In the genomic region with DNA sequence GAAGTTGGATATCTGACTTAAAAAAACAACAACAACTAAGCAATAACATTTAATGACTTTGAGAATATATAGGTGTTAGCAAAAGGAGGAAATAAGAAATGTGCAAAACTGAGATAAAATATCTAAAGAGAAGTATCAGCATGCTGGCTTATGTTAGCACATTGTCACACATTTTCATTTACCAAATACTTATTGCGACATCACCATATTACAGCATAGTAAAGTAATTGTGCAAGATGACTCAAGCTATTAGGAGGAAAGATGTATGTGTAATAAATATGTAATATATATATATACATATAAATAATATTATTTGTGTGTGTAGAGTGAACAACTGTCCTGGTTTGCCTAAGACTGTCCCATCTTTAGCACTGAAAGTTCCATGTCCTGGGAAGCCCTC, we compare ENCODE assay signal across 16 cellular contexts. TPM values are rescaled to one million over a fixed set of nuclear protein-coding genes. Genes with fewer than 3 reads are reported as not detected.
DNase-seq lines count a peak whose midpoint lies in the region; ATAC-seq and TF ChIP-seq lines count a peak whose summit lies in the region.
"Had no signal": no experiment of that assay in that cellular context is flagged by ENCODE, and none has a peak within 500 bp of the region (broad histone marks: within the 10 kb centered on the region; RNA-seq: fewer than 3 reads in every experiment).

No MANE protein-coding gene starts in this region.

- H3K4me3 ChIP-seq in foreskin fibroblast (ENCODE audit: low read depth in 1 of 2, low read length in 2 of 2): no peak overlapping the region
- H3K4me3 ChIP-seq: MG63 had no signal

- DNase-seq in EH (ENCODE audit: low read depth) (peak; percentile 53), NOMO-1 (lab: John Stamatoyannopoulos, UW; ENCODE audit: unreplicated experiment in 2 of 2) (peak; percentile 62 to 93), amniotic epithelial cell (ENCODE audit: low read depth) (peak; percentile 84), foreskin fibroblast (peak; percentile 65 to 85), superior temporal gyrus (ENCODE audit: extremely low spot score) (no peak)
- DNase-seq in activated T-cell treated with anti-CD3 and anti-CD28 coated beads, Interleukin-2, amount 50 U/mL, for 72 hours: no peak
- DNase-seq: activated naive CD4-positive, alpha-beta T cell treated with anti-CD3 and anti-CD28 coated beads, Interleukin-2, amount 10 ng/mL, durations not matched to agents 7 days and 5 days; DMS79; effector CD8-positive, alpha-beta T cell; head of caudate nucleus; MG63; NCI-H2081 treated with DMSO at 0.1 percent for 48 hours; NCI-H774; SHP77 treated with DMSO at 0.1 percent for 48 hours had no signal

- no peak overlapping the region for H3K4me3 Mint-ChIP-seq in activated T-cell treated with anti-CD3 and anti-CD28 coated beads, Interleukin-2, amount 50 U/mL, for 72 hours
- H3K4me3 Mint-ChIP-seq: activated naive CD4-positive, alpha-beta T cell treated with anti-CD3 and anti-CD28 coated beads, Interleukin-2, amount 10 ng/mL, durations not matched to agents 7 days and 5 days had no signal

- H3K4me1 Mint-ChIP-seq in activated T-cell treated with anti-CD3 and anti-CD28 coated beads, Interleukin-2, amount 50 U/mL, for 72 hours (ENCODE audit: low read depth): no peaks in the 10 kb centered on the region
- H3K4me1 Mint-ChIP-seq: activated naive CD4-positive, alpha-beta T cell treated with anti-CD3 and anti-CD28 coated beads, Interleukin-2, amount 10 ng/mL, durations not matched to agents 7 days and 5 days had no signal

- ATAC-seq in GM21619 (IDR thresholded peaks at IDR 0.05; ENCODE audit: unreplicated experiment) (no peak), HG02852 (IDR thresholded peaks at IDR 0.05; ENCODE audit: unreplicated experiment) (no peak)
- ATAC-seq in activated T-cell treated with anti-CD3 and anti-CD28 coated beads, Interleukin-2, amount 50 U/mL, for 72 hours (replicated peaks in 1 of 2): no peak

- no peaks in the 10 kb centered on the region for H3K36me3 Mint-ChIP-seq in activated T-cell treated with anti-CD3 and anti-CD28 coated beads, Interleukin-2, amount 50 U/mL, for 72 hours (ENCODE audit: insufficient read depth in 2 of 2)
- H3K36me3 Mint-ChIP-seq: activated naive CD4-positive, alpha-beta T cell treated with anti-CD3 and anti-CD28 coated beads, Interleukin-2, amount 10 ng/mL, durations not matched to agents 7 days and 5 days had no signal

- H3K27ac Mint-ChIP-seq in activated T-cell treated with anti-CD3 and anti-CD28 coated beads, Interleukin-2, amount 50 U/mL, for 72 hours: no peak overlapping the region
- H3K27ac Mint-ChIP-seq: activated naive CD4-positive, alpha-beta T cell treated with anti-CD3 and anti-CD28 coated beads, Interleukin-2, amount 10 ng/mL, durations not matched to agents 7 days and 5 days had no signal

- no peaks in the 10 kb centered on the region for H3K27me3 Mint-ChIP-seq in activated T-cell treated with anti-CD3 and anti-CD28 coated beads, Interleukin-2, amount 50 U/mL, for 72 hours (ENCODE audit: low read depth)
- H3K27me3 Mint-ChIP-seq: activated naive CD4-positive, alpha-beta T cell treated with anti-CD3 and anti-CD28 coated beads, Interleukin-2, amount 10 ng/mL, durations not matched to agents 7 days and 5 days had no signal

- H3K9me3 Mint-ChIP-seq in activated T-cell treated with anti-CD3 and anti-CD28 coated beads, Interleukin-2, amount 50 U/mL, for 72 hours: no peaks in the 10 kb centered on the region
- H3K9me3 Mint-ChIP-seq: activated naive CD4-positive, alpha-beta T cell treated with anti-CD3 and anti-CD28 coated beads, Interleukin-2, amount 10 ng/mL, durations not matched to agents 7 days and 5 days had no signal

- no peak for TF ChIP-seq CTCF in foreskin fibroblast (IDR thresholded peaks at IDR 0.05; ENCODE audit: low read depth, low read length)

RNA-seq across cellular contexts. Expression of a gene that starts 9.2 kb away (rescaled TPM):
- under 1 TPM; 0.56 to 0.65 TPM for total RNA-seq in activated T-cell treated with anti-CD3 and anti-CD28 coated beads, Interleukin-2, amount 50 U/mL, for 72 hours

RNA-seq across cellular contexts. Expression of a gene that starts 57.3 kb away (rescaled TPM):
- total RNA-seq in activated T-cell treated with anti-CD3 and anti-CD28 coated beads, Interleukin-2, amount 50 U/mL, for 72 hours: not detected

Comparison
In these comparisons a context has a peak if more than half of its experiments do, and no peak if none do; other contexts are left out.
1. DNase-seq: peak in EH (single experiment), NOMO-1 (2 of 2), amniotic epithelial cell (single experiment) and foreskin fibroblast (2 of 2); none in superior temporal gyrus (single experiment) and activated T-cell treated with anti-CD3 and anti-CD28 coated beads, Interleukin-2, amount 50 U/mL, for 72 hours (0 of 2).